ENCODE assay signal across 17 cellular contexts in the genomic region with DNA sequence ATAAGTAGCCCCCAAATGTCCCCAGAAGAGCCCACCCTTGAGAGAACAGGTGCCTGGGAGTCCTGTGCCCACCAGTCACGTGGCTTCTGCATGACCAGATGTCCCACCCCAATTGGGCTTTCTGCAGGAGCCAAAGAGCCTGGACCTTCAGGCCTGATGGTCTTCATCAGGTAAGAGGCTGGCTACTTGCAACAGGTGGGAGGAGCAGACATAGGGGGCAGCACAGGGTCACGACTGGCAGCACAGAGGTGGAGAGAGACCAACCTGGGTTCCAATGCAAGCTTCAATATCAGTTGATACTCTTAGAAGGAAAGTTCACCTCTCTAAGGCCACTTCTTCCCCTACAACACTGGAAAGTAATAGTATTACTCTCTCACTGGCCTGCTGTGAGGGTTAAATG.
DNase-seq lines count a peak whose midpoint lies in the region; ATAC-seq, FAIRE-seq and TF ChIP-seq lines count a peak whose summit lies in the region.
"Had no signal": no experiment of that assay in that cellular context is flagged by ENCODE, and none has a peak within 500 bp of the region (broad histone marks: within the 10 kb centered on the region; RNA-seq: fewer than 3 reads in every experiment).

No MANE protein-coding gene starts in this region.

- H3K27me3 ChIP-seq in CD4-positive, CD25-positive, alpha-beta regulatory T cell (ENCODE audit: control insufficient read depth, insufficient read depth, low read length), result no peaks in the 10 kb centered on the region
- no peaks in the 10 kb centered on the region for H3K27me3 ChIP-seq in H7 (ENCODE audit: control insufficient read depth, insufficient read depth, low read length)
- no peaks in the 10 kb centered on the region for H3K27me3 ChIP-seq in endodermal cell (ENCODE audit: control insufficient read depth, insufficient read depth, low read length, poor library complexity, severe bottlenecking)
- no peaks in the 10 kb centered on the region for H3K27me3 ChIP-seq in naive thymus-derived CD4-positive, alpha-beta T cell (ENCODE audit: control insufficient read depth in 2 of 2, insufficient read depth in 2 of 2, low read length in 2 of 2)
- no peaks in the 10 kb centered on the region for H3K27me3 ChIP-seq in CD4-positive, alpha-beta T cell (ENCODE audit: control insufficient read depth, insufficient read depth, low read length)

- peaks cover 32% of the 10 kb centered on the region for H3K36me3 Mint-ChIP-seq in CD4-positive, CD25-positive, alpha-beta regulatory T cell
- H3K36me3 Mint-ChIP-seq in endodermal cell (ENCODE audit: low read depth), result peaks cover 43% of the 10 kb centered on the region
- peaks cover 23% of the 10 kb centered on the region for H3K36me3 Mint-ChIP-seq in memory B cell
- H3K36me3 Mint-ChIP-seq in naive thymus-derived CD4-positive, alpha-beta T cell, result peaks cover 15 to 54% (median 42%) of the 10 kb centered on the region in 5 donors
- peaks cover 66% of the 10 kb centered on the region for H3K36me3 Mint-ChIP-seq in CD4-positive, alpha-beta T cell (ENCODE audit: low read depth)

- peak overlapping the region in 2 of 3 donors; percentile 8 to 10 for H3K27ac Mint-ChIP-seq in CD4-positive, CD25-positive, alpha-beta regulatory T cell
- H3K27ac Mint-ChIP-seq in endodermal cell (no peak overlapping the region), memory B cell (peak overlapping the region; percentile 45)
- H3K27ac Mint-ChIP-seq in naive thymus-derived CD4-positive, alpha-beta T cell, result peak overlapping the region in 2 of 9 donors; percentile 19 to 65
- H3K27ac Mint-ChIP-seq in CD4-positive, alpha-beta T cell, result no peak overlapping the region
- H3K27ac Mint-ChIP-seq: B cell had no signal

- POLR2A ChIA-PET in naive thymus-derived CD4-positive, alpha-beta T cell (lab: Charles Lee), result no interaction called here
- POLR2A ChIA-PET in CD4-positive, alpha-beta T cell (lab: Charles Lee), result no interaction called here

- H3K4me1 ChIP-seq in CD4-positive, CD25-positive, alpha-beta regulatory T cell (ENCODE audit: control insufficient read depth, insufficient read depth, low read length, poor library complexity, severe bottlenecking), result no peaks in the 10 kb centered on the region
- H3K4me1 ChIP-seq in endodermal cell (ENCODE audit: control insufficient read depth, insufficient read depth, low read length), result no peaks in the 10 kb centered on the region
- H3K4me1 ChIP-seq in kidney (ENCODE audit: control insufficient read depth in 1 of 2, insufficient read depth in 1 of 2, low read depth in 1 of 2, low read length in 2 of 2), result no peaks in the 10 kb centered on the region
- no peaks in the 10 kb centered on the region for H3K4me1 ChIP-seq in naive thymus-derived CD4-positive, alpha-beta T cell (ENCODE audit: control insufficient read depth in 2 of 2, insufficient read depth in 2 of 2, low read length in 2 of 2)

- H3K9me3 ChIP-seq in CD4-positive, CD25-positive, alpha-beta regulatory T cell (ENCODE audit: control insufficient read depth in 2 of 2, low read length in 2 of 2), result no peaks in the 10 kb centered on the region
- H3K9me3 ChIP-seq in endodermal cell (ENCODE audit: control insufficient read depth, low read length) (no peaks in the 10 kb centered on the region), kidney (ENCODE audit: control insufficient read depth in 1 of 2, low read length in 2 of 2) (no peaks in the 10 kb centered on the region)
- H3K9me3 ChIP-seq in naive thymus-derived CD4-positive, alpha-beta T cell (ENCODE audit: control insufficient read depth in 2 of 3, low read length in 3 of 3), result no peaks in the 10 kb centered on the region
- H3K9me3 ChIP-seq in CD4-positive, alpha-beta T cell (ENCODE audit: control insufficient read depth, low read length), result no peaks in the 10 kb centered on the region

- H3K9me3 Mint-ChIP-seq in CD4-positive, CD25-positive, alpha-beta regulatory T cell, result peaks cover 0 to 9% (median 2%) of the 10 kb centered on the region in 7 donors
- H3K9me3 Mint-ChIP-seq in endodermal cell (peaks cover 10% of the 10 kb centered on the region), memory B cell (peaks cover 2% of the 10 kb centered on the region)
- peaks cover 5 to 41% (median 12%) of the 10 kb centered on the region in 11 donors for H3K9me3 Mint-ChIP-seq in naive thymus-derived CD4-positive, alpha-beta T cell
- peaks cover 5% of the 10 kb centered on the region for H3K9me3 Mint-ChIP-seq in CD4-positive, alpha-beta T cell

- no peak for FAIRE-seq in kidney (lab: Jason Lieb, UNC)

- WGBS in endodermal cell (ENCODE audit: insufficient coverage in 1 of 2, insufficient read length in 1 of 2), 2 experiments, result 92 to 100% methylated on average over 1 to 2 of the region's 2 CpGs

- intact Hi-C loops in kidney (cut with DNase I), result no loop called here
- intact Hi-C loops in naive thymus-derived CD4-positive, alpha-beta T cell (cut with micrococcal nuclease), result no loop called here
- intact Hi-C loops in CD4-positive, alpha-beta T cell (cut with DNase I, micrococcal nuclease), result no loop called here

- ATAC-seq in CD4-positive, CD25-positive, alpha-beta regulatory T cell (ENCODE audit: low read depth in 2 of 2), result no peak
- no peak for ATAC-seq in memory B cell (ENCODE audit: low read depth)
- no peak for ATAC-seq in naive thymus-derived CD4-positive, alpha-beta T cell
- ATAC-seq in CD4-positive, alpha-beta T cell (ENCODE audit: poor library complexity), result no peak

- no peak for DNase-seq in CD4-positive, CD25-positive, alpha-beta regulatory T cell
- peak; percentile 14 for DNase-seq in H7
- peak; percentile 61 for DNase-seq in endodermal cell
- DNase-seq in memory B cell (ENCODE audit: low spot score in 2 of 2), result no peak
- DNase-seq in NOMO-1 treated with DMSO at 0.1 percent for 48 hours (lab: John Stamatoyannopoulos, UW; ENCODE audit: unreplicated experiment), result no peak
- no peak for DNase-seq in kidney
- DNase-seq in naive thymus-derived CD4-positive, alpha-beta T cell, result no peak
- no peak for DNase-seq in CD4-positive, alpha-beta T cell
- DNase-seq: C1 segment of cervical spinal cord; Calu3; CD4-positive, alpha-beta memory T cell; DMS79 treated with DMSO at 0.1 percent for 48 hours; GF-D8; GOT3; HCEC 1CT had no signal

- no peak for TF ChIP-seq CTCF in endodermal cell (conservative IDR thresholded peaks at IDR 0.05)
- no peak for TF ChIP-seq CTCF in kidney (IDR thresholded peaks at IDR 0.05; ENCODE audit: borderline replicate concordance, extremely low read depth, insufficient read depth)
- no peak for TF ChIP-seq CTCF in CD4-positive, alpha-beta T cell (IDR thresholded peaks at IDR 0.05)

- H3K36me3 ChIP-seq in CD4-positive, CD25-positive, alpha-beta regulatory T cell (ENCODE audit: control insufficient read depth, insufficient read depth, low read length), result no peaks in the 10 kb centered on the region
- no peaks in the 10 kb centered on the region for H3K36me3 ChIP-seq in H7 (replicated peaks; ENCODE audit: control insufficient read depth, insufficient read depth, low read length)
- H3K36me3 ChIP-seq in endodermal cell (ENCODE audit: control insufficient read depth, insufficient read depth, low read length), result no peaks in the 10 kb centered on the region
- H3K36me3 ChIP-seq in kidney (ENCODE audit: control insufficient read depth in 1 of 2, insufficient read depth in 2 of 2, low read length in 2 of 2), result no peaks in the 10 kb centered on the region
- peaks cover 0 to 6% (median 0%) of the 10 kb centered on the region in 3 experiments for H3K36me3 ChIP-seq in naive thymus-derived CD4-positive, alpha-beta T cell (ENCODE audit: control insufficient read depth in 2 of 3, insufficient read depth in 3 of 3, low read length in 3 of 3)

- H3K4me3 ChIP-seq in CD4-positive, CD25-positive, alpha-beta regulatory T cell (ENCODE audit: low read depth, low read length), result no peak overlapping the region
- H3K4me3 ChIP-seq in H7 (ENCODE audit: insufficient read depth, low read depth, low read length) (no peak overlapping the region), endodermal cell (ENCODE audit: low read length) (no peak overlapping the region), kidney (ENCODE audit: low read length in 2 of 2) (no peak overlapping the region)
- H3K4me3 ChIP-seq in naive thymus-derived CD4-positive, alpha-beta T cell (ENCODE audit: low read length), result no peak overlapping the region

- no peak overlapping the region for H3K4me3 Mint-ChIP-seq in CD4-positive, CD25-positive, alpha-beta regulatory T cell
- no peak overlapping the region for H3K4me3 Mint-ChIP-seq in endodermal cell
- H3K4me3 Mint-ChIP-seq in memory B cell, result no peak overlapping the region
- no peak overlapping the region for H3K4me3 Mint-ChIP-seq in naive thymus-derived CD4-positive, alpha-beta T cell
- no peak overlapping the region for H3K4me3 Mint-ChIP-seq in CD4-positive, alpha-beta T cell
- H3K4me3 Mint-ChIP-seq: B cell; CD4-positive, alpha-beta memory T cell had no signal

- CTCF ChIA-PET in naive thymus-derived CD4-positive, alpha-beta T cell (lab: Charles Lee), result no interaction called here
- CTCF ChIA-PET in CD4-positive, alpha-beta T cell (lab: Charles Lee), result no interaction called here

- H3K9ac ChIP-seq in endodermal cell (ENCODE audit: extremely low read depth, low read length, poor library complexity, severe bottlenecking), result no peak overlapping the region
- H3K9ac ChIP-seq in kidney (ENCODE audit: low read length in 2 of 2), result no peak overlapping the region

- peaks cover 0 to 12% (median 3%) of the 10 kb centered on the region in 4 donors for H3K4me1 Mint-ChIP-seq in CD4-positive, CD25-positive, alpha-beta regulatory T cell
- H3K4me1 Mint-ChIP-seq in endodermal cell (no peaks in the 10 kb centered on the region), memory B cell (no peaks in the 10 kb centered on the region)
- H3K4me1 Mint-ChIP-seq in naive thymus-derived CD4-positive, alpha-beta T cell, result peaks cover 0 to 11% (median 6%) of the 10 kb centered on the region in 7 donors
- H3K4me1 Mint-ChIP-seq in CD4-positive, alpha-beta T cell (ENCODE audit: low read depth), result no peaks in the 10 kb centered on the region
- H3K4me1 Mint-ChIP-seq: B cell had no signal

- no peak overlapping the region for H3K27ac ChIP-seq in CD4-positive, CD25-positive, alpha-beta regulatory T cell (ENCODE audit: insufficient read depth, low read length, poor library complexity, severe bottlenecking)
- H3K27ac ChIP-seq in endodermal cell (ENCODE audit: low read depth, low read length) (no peak overlapping the region), kidney (ENCODE audit: low read depth in 2 of 2, low read length in 2 of 2) (no peak overlapping the region)
- H3K27ac ChIP-seq in naive thymus-derived CD4-positive, alpha-beta T cell (ENCODE audit: low read depth, low read length), result no peak overlapping the region
- H3K27ac ChIP-seq in CD4-positive, alpha-beta T cell (ENCODE audit: low read depth, low read length), result no peak overlapping the region
- H3K27ac ChIP-seq: HL-60 had no signal

- no peaks in the 10 kb centered on the region for H3K27me3 Mint-ChIP-seq in CD4-positive, CD25-positive, alpha-beta regulatory T cell
- no peaks in the 10 kb centered on the region for H3K27me3 Mint-ChIP-seq in endodermal cell (ENCODE audit: insufficient read depth)
- no peaks in the 10 kb centered on the region for H3K27me3 Mint-ChIP-seq in memory B cell
- H3K27me3 Mint-ChIP-seq in naive thymus-derived CD4-positive, alpha-beta T cell, result no peaks in the 10 kb centered on the region
- H3K27me3 Mint-ChIP-seq in CD4-positive, alpha-beta T cell, result no peaks in the 10 kb centered on the region
- H3K27me3 Mint-ChIP-seq: B cell; CD4-positive, alpha-beta memory T cell had no signal

Comparison
In these comparisons a context has a peak if more than half of its experiments do, and no peak if none do; other contexts are left out.
1. DNase-seq: peak in H7 (single experiment) and endodermal cell (single experiment); none in CD4-positive, CD25-positive, alpha-beta regulatory T cell (0 of 3), memory B cell (0 of 2), NOMO-1 treated with DMSO at 0.1 percent for 48 hours (single experiment), kidney (single experiment), naive thymus-derived CD4-positive, alpha-beta T cell (0 of 9) and CD4-positive, alpha-beta T cell (0 of 10).
2. H3K27ac Mint-ChIP-seq: peak in CD4-positive, CD25-positive, alpha-beta regulatory T cell (2 of 3) and memory B cell (single experiment); none in endodermal cell (single experiment) and CD4-positive, alpha-beta T cell (single experiment).